ENCODE assay signal across 16 cellular contexts in the genomic region with DNA sequence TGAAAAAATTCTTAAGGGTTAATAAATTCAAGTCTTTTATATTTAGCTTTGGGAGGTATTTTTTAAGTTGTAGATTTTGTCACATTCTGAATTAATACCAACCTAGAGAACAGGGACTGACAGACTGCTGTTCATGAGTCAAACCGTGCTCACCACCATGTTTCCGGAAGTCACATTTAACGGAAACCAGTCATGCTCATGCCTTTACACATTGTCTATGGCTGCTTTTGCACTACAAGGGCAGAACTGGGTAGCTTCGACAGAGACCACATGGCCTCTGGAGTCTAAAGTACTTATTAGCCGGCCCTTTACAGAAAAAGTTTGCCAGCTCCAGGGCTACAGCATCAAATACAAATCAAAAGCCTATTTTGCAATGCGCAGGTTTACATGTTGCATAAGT. TPM values are rescaled to one million over a fixed set of nuclear protein-coding genes. Genes with fewer than 3 reads are reported as not detected.
"Had no signal": no experiment of that assay in that cellular context is flagged by ENCODE, and none has a peak within 500 bp of the region (broad histone marks: within the 10 kb centered on the region; RNA-seq: fewer than 3 reads in every experiment).

No MANE protein-coding gene starts in this region.

- H3K36me3 ChIP-seq: lower lobe of right lung, vagina had no signal

- H3K4me1 Mint-ChIP-seq: endodermal cell; naive B cell; stimulated activated memory B cell treated with anti-CD40 and anti-IgM and Interleukin-4, amounts not matched to agents 10 μg/mL and 1 μg/mL and 100 μg/mL, for 72 hours had no signal

- H3K36me3 Mint-ChIP-seq: activated naive CD8-positive, alpha-beta T cell treated with anti-CD3 and anti-CD28 coated beads, Interleukin-2, amount 10 ng/mL, durations not matched to agents 7 days and 5 days; naive B cell; stimulated activated memory B cell treated with anti-CD40 and anti-IgM and Interleukin-4, amounts not matched to agents 10 μg/mL and 1 μg/mL and 100 μg/mL, for 72 hours; WTC11 had no signal

- H3K9me3 ChIP-seq: lower lobe of right lung, tibial artery, vagina had no signal

- H3K4me3 ChIP-seq: lower lobe of right lung, tibial artery, vagina had no signal

- H3K9me3 Mint-ChIP-seq: activated CD4-positive, alpha-beta T cell treated with anti-CD3 and anti-CD28 coated beads, Interleukin-2, amount 10 ng/mL, durations not matched to agents 7 days and 5 days; endodermal cell; naive B cell; stimulated activated memory B cell treated with anti-CD40 and anti-IgM and Interleukin-4, amounts not matched to agents 10 μg/mL and 1 μg/mL and 100 μg/mL, for 72 hours; WTC11 had no signal

- ATAC-seq: lower lobe of right lung; stimulated activated memory B cell treated with anti-CD40 and anti-IgM and Interleukin-4, amounts not matched to agents 10 μg/mL and 1 μg/mL and 100 μg/mL, for 72 hours; WTC11 had no signal

- H3K27ac Mint-ChIP-seq: activated CD4-positive, alpha-beta T cell treated with anti-CD3 and anti-CD28 coated beads, Interleukin-2, amount 10 ng/mL, durations not matched to agents 7 days and 5 days; activated naive CD8-positive, alpha-beta T cell treated with anti-CD3 and anti-CD28 coated beads, Interleukin-2, amount 10 ng/mL, durations not matched to agents 7 days and 5 days; endodermal cell; naive B cell; stimulated activated memory B cell treated with anti-CD40 and anti-IgM and Interleukin-4, amounts not matched to agents 10 μg/mL and 1 μg/mL and 100 μg/mL, for 72 hours; WTC11 had no signal

- H3K27me3 ChIP-seq: tibial artery, vagina had no signal

- DNase-seq: activated CD4-positive, alpha-beta T cell treated with anti-CD3 and anti-CD28 coated beads, Interleukin-2, amount 10 ng/mL, durations not matched to agents 7 days and 5 days; activated naive CD8-positive, alpha-beta T cell treated with anti-CD3 and anti-CD28 coated beads, Interleukin-2, amount 10 ng/mL, durations not matched to agents 7 days and 5 days; activated T-cell treated with anti-CD3 and anti-CD28 coated beads, Interleukin-2, amount 50 U/mL, for 48 hours; anterior cingulate cortex; cerebellar nuclear complex; endodermal cell; hippocampal formation; kidney glomerular epithelial cell; lower lobe of right lung; naive B cell; retina; tibial artery had no signal

- H3K27ac ChIP-seq: lower lobe of right lung, tibial artery, vagina had no signal

- H3K4me3 Mint-ChIP-seq: activated CD4-positive, alpha-beta T cell treated with anti-CD3 and anti-CD28 coated beads, Interleukin-2, amount 10 ng/mL, durations not matched to agents 7 days and 5 days; activated naive CD8-positive, alpha-beta T cell treated with anti-CD3 and anti-CD28 coated beads, Interleukin-2, amount 10 ng/mL, durations not matched to agents 7 days and 5 days; endodermal cell; stimulated activated memory B cell treated with anti-CD40 and anti-IgM and Interleukin-4, amounts not matched to agents 10 μg/mL and 1 μg/mL and 100 μg/mL, for 72 hours; WTC11 had no signal

RNA-seq across cellular contexts. Expression of a gene that starts 33.3 kb away (rescaled TPM):
- total RNA-seq: dermis microvascular lymphatic vessel endothelial cell had no signal
